9 cellular contexts compared by ENCODE assay signal in the genomic region with DNA sequence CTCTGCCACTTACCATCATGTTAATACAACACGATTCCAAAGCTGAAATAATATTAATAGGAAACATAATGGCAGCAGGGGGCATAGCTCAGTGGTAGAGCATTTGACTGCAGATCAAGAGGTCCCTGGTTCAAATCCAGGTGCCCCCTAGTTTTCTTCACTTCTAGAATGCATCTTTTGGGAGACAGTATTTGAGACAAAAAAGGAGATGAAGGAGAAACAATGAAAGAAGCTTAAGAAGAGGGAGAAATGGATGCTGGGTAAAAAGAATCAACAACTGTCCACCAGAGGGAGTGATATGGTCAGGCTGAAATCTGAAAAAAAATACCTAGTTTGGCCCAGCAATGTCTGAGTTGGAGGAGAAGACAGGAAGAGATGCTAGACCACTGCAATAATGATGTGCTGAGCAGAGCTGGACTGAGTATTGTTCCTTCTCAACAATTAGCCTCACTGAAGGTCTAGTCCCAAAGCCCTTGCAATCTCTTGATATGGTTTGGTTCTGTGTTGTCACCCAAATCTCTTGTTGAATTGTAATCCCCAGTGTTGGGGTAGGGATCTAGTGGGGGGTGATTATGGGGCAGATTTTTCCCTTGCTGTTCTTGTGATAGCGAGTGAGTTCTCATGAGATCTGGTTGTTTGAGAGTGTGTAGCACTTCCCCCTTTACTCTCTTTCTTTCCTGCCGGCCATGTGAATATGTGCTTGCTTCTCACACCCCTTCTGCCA. TPM values are rescaled to one million over a fixed set of nuclear protein-coding genes. Genes with fewer than 3 reads are reported as not detected.
DNase-seq lines count a peak whose midpoint lies in the region; FAIRE-seq and TF ChIP-seq lines count a peak whose summit lies in the region.
"Had no signal": no experiment of that assay in that cellular context is flagged by ENCODE, and none has a peak within 500 bp of the region (broad histone marks: within the 10 kb centered on the region; RNA-seq: fewer than 3 reads in every experiment).

No MANE protein-coding gene starts in this region.

- peak; percentile 67 for TF ChIP-seq RAD21 in SK-N-SH (IDR thresholded peaks at IDR 0.05; ENCODE audit: low read length)

- POLR2A ChIA-PET in SK-N-SH (lab: Yijun Ruan, JAX): no interaction called here

- H3K4me3 ChIP-seq in SK-N-SH (ENCODE audit: low read depth in 2 of 2, low read length in 1 of 2) (no peak overlapping the region), fibroblast of mammary gland (ENCODE audit: control insufficient read depth, low read depth, low read length) (no peak overlapping the region), parathyroid adenoma (ENCODE audit: low read depth, low read length) (no peak overlapping the region)
- H3K4me3 ChIP-seq: HAP-1 had no signal

- TF ChIP-seq EP300 in SK-N-SH (IDR thresholded peaks at IDR 0.05; ENCODE audit: borderline replicate concordance in 1 of 2, low read depth in 1 of 2, low read length in 1 of 2): no peak

- CTCF ChIA-PET in SK-N-SH (lab: Yijun Ruan, JAX): interaction anchor here (0.6 to 2.1 kb wide), 23 partner anchors 11 to 489 kb away, joined by 3 to 11 read pairs (median 4); a partner anchor contains a TSS

- no peaks in the 10 kb centered on the region for H3K79me2 ChIP-seq in SK-N-SH (ENCODE audit: insufficient read depth)
- no peaks in the 10 kb centered on the region for H3K79me2 ChIP-seq in parathyroid adenoma

- H3F3A ChIP-seq in SK-N-SH (replicated peaks; ENCODE audit: insufficient read depth): peaks cover 4% of the 10 kb centered on the region

- peak overlapping the region; percentile 23; the same call in 1 of the 2 replicates for H2AFZ ChIP-seq in SK-N-SH (ENCODE audit: low read depth)
- H2AFZ ChIP-seq in parathyroid adenoma: peak overlapping the region; percentile 74

- H3K9me3 ChIP-seq in SK-N-SH (no peaks in the 10 kb centered on the region), parathyroid adenoma (ENCODE audit: control insufficient read depth, low read length) (no peaks in the 10 kb centered on the region)
- H3K9me3 ChIP-seq: HAP-1 had no signal

- TF ChIP-seq POLR2A in GM12892 (IDR thresholded peaks at IDR 0.05; ENCODE audit: low read depth, low read length): no peak

- H3K36me3 ChIP-seq in SK-N-SH (replicated peaks in 1 of 2; ENCODE audit: control insufficient read depth in 1 of 2, insufficient read depth in 2 of 2, low read length in 1 of 2) (no peaks in the 10 kb centered on the region), parathyroid adenoma (ENCODE audit: control insufficient read depth, insufficient read depth, low read length) (no peaks in the 10 kb centered on the region)
- H3K36me3 ChIP-seq: HAP-1 had no signal

- in situ Hi-C loops in KBM-7 (cut with MboI; ENCODE audit: low pct_unique_long_range_greater_than_20kb, low sequenced_read_pairs): no loop called here

- FAIRE-seq in GM12892 (lab: Jason Lieb, UNC): peak; percentile 30

- DNase-seq in AG08395 (ENCODE audit: low spot score): peak; percentile 75
- DNase-seq in GM12892 (ENCODE audit: insufficient read length): no peak
- DNase-seq in KBM-7: peak; percentile 83
- peak; percentile 69 for DNase-seq in SK-N-SH
- peak; percentile 88 for DNase-seq in fibroblast of mammary gland (ENCODE audit: low read depth)
- no peak for DNase-seq in middle frontal gyrus (ENCODE audit: extremely low spot score, low spot score)
- DNase-seq in central memory CD4-positive, alpha-beta T cell: no peak

- H3K27me3 ChIP-seq in SK-N-SH (ENCODE audit: insufficient read depth) (no peaks in the 10 kb centered on the region), parathyroid adenoma (ENCODE audit: control insufficient read depth, insufficient read depth, low read length) (no peaks in the 10 kb centered on the region)

- H3K9ac ChIP-seq in SK-N-SH: no peak overlapping the region
- H3K9ac ChIP-seq in parathyroid adenoma: no peak overlapping the region

- H3K27ac ChIP-seq in SK-N-SH (ENCODE audit: low read depth in 2 of 2, low read length in 1 of 2): no peak overlapping the region
- H3K27ac ChIP-seq in parathyroid adenoma: no peak overlapping the region

- WGBS in SK-N-SH (ENCODE audit: low lambda C conversion rate): 48% methylated on average over 3 of the region's 3 CpGs

- H4K20me1 ChIP-seq in SK-N-SH (ENCODE audit: insufficient read depth): no peaks in the 10 kb centered on the region

- H3K4me2 ChIP-seq in SK-N-SH: no peak overlapping the region
- H3K4me2 ChIP-seq in parathyroid adenoma (ENCODE audit: low read length): no peak overlapping the region

- H3K4me1 ChIP-seq in SK-N-SH (ENCODE audit: control insufficient read depth in 1 of 2, insufficient read depth in 2 of 2, low read depth in 1 of 2, low read length in 1 of 2) (no peaks in the 10 kb centered on the region), parathyroid adenoma (no peaks in the 10 kb centered on the region)
- H3K4me1 ChIP-seq: HAP-1 had no signal

- TF ChIP-seq CTCF in SK-N-SH (IDR thresholded peaks at IDR 0.05) (peak; percentile 78), fibroblast of mammary gland (conservative IDR thresholded peaks at IDR 0.05; ENCODE audit: control insufficient read depth, insufficient read depth, low read depth, low read length) (peak; percentile 81), parathyroid adenoma (IDR thresholded peaks at IDR 0.05) (peak; percentile 58)

- H3K9me2 ChIP-seq in SK-N-SH: no peaks in the 10 kb centered on the region

TF ChIP-seq in SK-N-SH, 30 proteins besides CTCF, POLR2A, EP300 and RAD21:
- TF ChIP-seq RCOR1 (IDR thresholded peaks at IDR 0.05; ENCODE audit: low read length) (no peak), YY1 (IDR thresholded peaks at IDR 0.05; ENCODE audit: low read depth) (peak; percentile 58; the same call in 1 of the 2 replicates), TEAD4 (IDR thresholded peaks at IDR 0.05; ENCODE audit: borderline replicate concordance, insufficient read depth) (peak; percentile 84), FOSL2 (IDR thresholded peaks at IDR 0.05; ENCODE audit: borderline replicate concordance, low read depth) (peak; percentile 56; the same call in 1 of the 2 replicates), SMC3 (IDR thresholded peaks at IDR 0.05; ENCODE audit: low read depth, low read length) (peak; percentile 65), TAF1 (IDR thresholded peaks at IDR 0.05; ENCODE audit: borderline replicate concordance, low read depth, low read length) (0 out of 2 replicates have a peak, but pooled peaks have one; percentile 14), RXRA (IDR thresholded peaks at IDR 0.05; ENCODE audit: borderline replicate concordance, low read depth) (no peak)

RNA-seq across cellular contexts. Expression of a gene that starts 48.3 kb away (rescaled TPM):
- 6.6 TPM for polyA plus RNA-seq in GM12892 (2012; ENCODE audit: missing spikeins)
- 12.5 and 16.4 TPM in 2 replicates for polyA plus RNA-seq in SK-N-SH (2012; rRNA removed)
- polyA plus RNA-seq in SK-N-SH (2012; cell fraction: cytosol; rRNA removed): 3.8 and 6.2 TPM in 2 replicates
- 104 and 108 TPM in 2 replicates for polyA plus RNA-seq in SK-N-SH (2012; cell fraction: nucleus; rRNA removed)

Comparison
In these comparisons a context has a peak if more than half of its experiments do, and no peak if none do; other contexts are left out.
1. DNase-seq: peak in AG08395 (single experiment), KBM-7 (single experiment), SK-N-SH (single experiment) and fibroblast of mammary gland (single experiment); none in GM12892 (single experiment), middle frontal gyrus (single experiment) and central memory CD4-positive, alpha-beta T cell (single experiment).
2. Peak in every context shown above with its lines, with median percentiles within 50 percentile points of each other: CTCF ChIP-seq.